Comparison of ENCODE assay signal across 17 cellular contexts in the genomic region with DNA sequence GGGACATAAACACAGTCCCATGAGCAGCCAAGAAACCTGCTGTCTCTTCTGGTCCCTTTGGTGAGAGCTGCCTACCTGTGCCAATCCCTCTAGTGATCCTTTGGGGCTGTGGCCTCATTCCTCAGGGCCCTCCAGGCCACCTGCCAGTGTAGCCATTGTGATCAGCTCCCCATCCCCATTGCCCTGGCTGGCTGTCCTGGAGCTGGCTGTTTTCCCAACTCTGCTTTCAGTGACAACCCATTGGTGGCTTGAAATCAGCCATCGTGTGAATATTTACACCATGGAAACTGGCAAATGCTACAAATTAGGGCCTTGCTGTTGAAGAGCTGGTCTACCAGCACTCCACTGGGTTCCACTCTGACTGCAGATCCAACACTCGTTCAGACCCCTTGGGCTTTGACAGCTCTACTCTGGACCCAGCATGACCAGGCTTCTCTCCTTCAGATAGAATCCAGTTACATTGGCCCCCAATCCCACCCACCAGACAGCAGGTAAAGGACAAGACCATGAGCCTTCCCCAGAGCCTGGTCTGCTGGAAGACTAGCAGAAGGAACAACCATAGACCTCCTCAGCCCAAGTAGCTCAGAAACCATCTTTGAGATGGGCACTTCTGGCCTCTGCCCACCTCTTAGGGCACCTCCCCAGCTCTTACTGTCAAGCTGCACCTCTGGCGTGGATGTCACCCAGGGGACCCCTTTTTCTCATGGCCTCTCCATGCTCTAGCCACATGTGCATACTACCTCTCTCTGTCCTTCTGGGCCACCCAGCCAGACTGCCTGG.
"Had no signal": no experiment of that assay in that cellular context is flagged by ENCODE, and none has a peak within 500 bp of the region (broad histone marks: within the 10 kb centered on the region; RNA-seq: fewer than 3 reads in every experiment).

No MANE protein-coding gene starts in this region.

- H3K36me3 Mint-ChIP-seq: activated naive CD8-positive, alpha-beta T cell; natural killer cell had no signal

- H3K27ac Mint-ChIP-seq: activated naive CD8-positive, alpha-beta T cell; natural killer cell; T-helper 17 cell had no signal

- ATAC-seq: activated T-cell treated with anti-CD3 and anti-CD28 coated beads, Interleukin-2, amount 50 U/mL, for 4 hours; body of pancreas; left ventricle myocardium superior; natural killer cell; psoas muscle; T-helper 17 cell had no signal

- DNase-seq: activated CD4-positive, alpha-beta T cell treated with anti-CD3 and anti-CD28 coated beads for 48 hours; activated gamma-delta T cell treated with Interleukin-2 at 50 U/mL for 16 hours; activated T-cell treated with anti-CD3 and anti-CD28 coated beads, Interleukin-2, amount 50 U/mL, for 4 hours; amniotic stem cell; body of pancreas; effector CD8-positive, alpha-beta T cell; foreskin fibroblast; hippocampal formation; left ventricle myocardium superior; natural killer cell; occipital lobe; psoas muscle; sigmoid colon; stimulated activated CD4-positive, alpha-beta T cell treated with anti-CD3 and anti-CD28 coated beads, Interleukin-1b, Interleukin-23, amount 100 ng/mL, for 48 hours; T-helper 17 cell had no signal

- H3K4me3 Mint-ChIP-seq: activated naive CD8-positive, alpha-beta T cell; activated T-cell treated with anti-CD3 and anti-CD28 coated beads, Interleukin-2, amount 50 U/mL, for 4 hours; memory B cell; natural killer cell; T-helper 17 cell had no signal

- H3K27me3 Mint-ChIP-seq: memory B cell had no signal

- H3K9me3 Mint-ChIP-seq: activated T-cell treated with anti-CD3 and anti-CD28 coated beads, Interleukin-2, amount 50 U/mL, for 4 hours; memory B cell; natural killer cell had no signal
